ENCODE assay signal across 12 cellular contexts in the genomic region with DNA sequence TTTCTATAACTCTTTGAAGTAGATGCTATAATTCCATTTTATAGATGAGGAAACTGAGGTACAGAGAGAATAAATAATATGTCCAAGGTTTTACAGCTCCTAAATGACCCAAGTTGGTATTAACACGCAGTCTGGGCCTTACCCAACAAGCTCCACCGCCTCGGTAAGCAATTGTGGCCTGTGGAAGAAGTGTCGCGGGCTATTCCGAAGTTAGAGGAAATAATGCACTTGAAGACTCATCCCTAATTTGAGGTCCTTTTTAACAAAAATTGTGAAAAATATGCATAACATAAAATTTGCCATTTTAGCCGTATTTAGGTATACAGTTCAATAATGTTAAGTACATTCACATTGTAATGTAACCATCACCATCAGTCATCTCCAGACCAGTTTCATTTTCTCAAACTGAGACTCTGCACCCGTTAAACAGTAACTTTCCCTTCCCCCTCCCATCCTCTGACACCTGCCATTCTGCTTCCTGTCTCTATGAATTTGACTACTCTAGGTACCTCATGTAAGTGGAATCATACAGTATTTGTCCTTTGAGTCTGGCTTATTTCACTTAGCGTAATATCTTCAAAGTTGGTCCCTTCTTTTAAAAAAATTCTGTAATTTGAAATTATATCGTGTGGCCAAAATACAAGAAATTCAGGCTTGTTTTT. TPM values are rescaled to one million over a fixed set of nuclear protein-coding genes. Genes with fewer than 3 reads are reported as not detected.
DNase-seq lines count a peak whose midpoint lies in the region; ATAC-seq and TF ChIP-seq lines count a peak whose summit lies in the region.
"Had no signal": no experiment of that assay in that cellular context is flagged by ENCODE, and none has a peak within 500 bp of the region (broad histone marks: within the 10 kb centered on the region; RNA-seq: fewer than 3 reads in every experiment).

No MANE protein-coding gene starts in this region.

- H3K4me1 Mint-ChIP-seq in central memory CD8-positive, alpha-beta T cell = peaks cover 9% of the 10 kb centered on the region
- no peaks in the 10 kb centered on the region for H3K4me1 Mint-ChIP-seq in WTC11

- CTCF ChIA-PET in WTC11 (lab: Charles Lee) = no interaction called here

- intact Hi-C loops in Right ventricle myocardium inferior (cut with DNase I) = no loop called here

- DNase-seq in GM20000 (ENCODE audit: low spot score) = peak; percentile 68
- no peak for DNase-seq in central memory CD8-positive, alpha-beta T cell (ENCODE audit: low spot score in 2 of 2)
- no peak for DNase-seq in ACHN
- no peak for DNase-seq in epidermal melanocyte (ENCODE audit: insufficient read length, low spot score)
- DNase-seq in WTC11 (ENCODE audit: low spot score) = no peak
- DNase-seq in Right ventricle myocardium inferior (ENCODE audit: missing footprints) = no peak
- DNase-seq: GF-D8; IMR-90; stimulated activated CD4-positive, alpha-beta T cell treated with anti-CD3 and anti-CD28 coated beads, Interleukin-12 subunit alpha, Interleukin-12 subunit beta, amount 100 ng/mL, for 4 hours had no signal

- peak overlapping the region; percentile 16 for H3K4me3 Mint-ChIP-seq in central memory CD8-positive, alpha-beta T cell
- no peak overlapping the region for H3K4me3 Mint-ChIP-seq in WTC11
- H3K4me3 Mint-ChIP-seq: activated naive CD8-positive, alpha-beta T cell had no signal

- TF ChIP-seq CTCF in GM20000 (IDR thresholded peaks at IDR 0.05; ENCODE audit: extremely low read depth, missing control alignments) = no peak
- TF ChIP-seq CTCF in WTC11 (IDR thresholded peaks at IDR 0.05) = no peak

- POLR2A ChIA-PET in WTC11 (lab: Charles Lee) = no interaction called here

- H3K27me3 Mint-ChIP-seq in central memory CD8-positive, alpha-beta T cell = no peaks in the 10 kb centered on the region
- no peaks in the 10 kb centered on the region for H3K27me3 Mint-ChIP-seq in WTC11 (ENCODE audit: low read depth)
- H3K27me3 Mint-ChIP-seq: activated naive CD8-positive, alpha-beta T cell had no signal

- ATAC-seq in GM18502 (IDR thresholded peaks at IDR 0.05; ENCODE audit: poor library complexity, unreplicated experiment) (peak; percentile 72), HG03175 (IDR thresholded peaks at IDR 0.05; ENCODE audit: unreplicated experiment) (peak; percentile 82), WTC11 (no peak), Right ventricle myocardium inferior (no peak)
- peak; percentile 96 for ATAC-seq in central memory CD8-positive, alpha-beta T cell (replicated peaks; ENCODE audit: extremely low read depth, poor library complexity, severe bottlenecking)

- in situ Hi-C loops in ACHN (cut with HindIII; ENCODE audit: low pct_ligation_motif_present, low pct_unique_long_range_greater_than_20kb, low sequenced_read_pairs) = no loop called here

- no peaks in the 10 kb centered on the region for H3K9me3 Mint-ChIP-seq in central memory CD8-positive, alpha-beta T cell
- no peaks in the 10 kb centered on the region for H3K9me3 Mint-ChIP-seq in WTC11

- peaks cover 33% of the 10 kb centered on the region for H3K36me3 Mint-ChIP-seq in central memory CD8-positive, alpha-beta T cell (ENCODE audit: insufficient read depth)
- H3K36me3 Mint-ChIP-seq in WTC11 = peaks cover 50% of the 10 kb centered on the region

- peak overlapping the region; percentile 83 for H3K27ac Mint-ChIP-seq in central memory CD8-positive, alpha-beta T cell (ENCODE audit: low read depth)
- H3K27ac Mint-ChIP-seq in WTC11 = no peak overlapping the region
- H3K27ac Mint-ChIP-seq: activated naive CD8-positive, alpha-beta T cell had no signal

TF ChIP-seq in WTC11, 78 proteins besides CTCF, POLR2A, EP300 and RAD21:
- TF ChIP-seq NFATC4 (CRISPR knock-in tag; IDR thresholded peaks at IDR 0.05) = no peak
- TF ChIP-seq ZNF263 (CRISPR knock-in tag; IDR thresholded peaks at IDR 0.05; ENCODE audit: low read depth) = no peak
- TF ChIP-seq, protein P1, sequence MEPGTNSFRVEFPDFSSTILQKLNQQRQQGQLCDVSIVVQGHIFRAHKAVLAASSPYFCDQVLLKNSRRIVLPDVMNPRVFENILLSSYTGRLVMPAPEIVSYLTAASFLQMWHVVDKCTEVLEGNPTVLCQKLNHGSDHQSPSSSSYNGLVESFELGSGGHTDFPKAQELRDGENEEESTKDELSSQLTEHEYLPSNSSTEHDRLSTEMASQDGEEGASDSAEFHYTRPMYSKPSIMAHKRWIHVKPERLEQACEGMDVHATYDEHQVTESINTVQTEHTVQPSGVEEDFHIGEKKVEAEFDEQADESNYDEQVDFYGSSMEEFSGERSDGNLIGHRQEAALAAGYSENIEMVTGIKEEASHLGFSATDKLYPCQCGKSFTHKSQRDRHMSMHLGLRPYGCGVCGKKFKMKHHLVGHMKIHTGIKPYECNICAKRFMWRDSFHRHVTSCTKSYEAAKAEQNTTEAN (CRISPR knock-in tag; IDR thresholded peaks at IDR 0.05) = no peak
- TF ChIP-seq ZNF121 (CRISPR knock-in tag; IDR thresholded peaks at IDR 0.05) = no peak
- TF ChIP-seq NR2C2 (CRISPR knock-in tag; IDR thresholded peaks at IDR 0.05) = no peak
- no peak for TF ChIP-seq HMGA2 (CRISPR knock-in tag; IDR thresholded peaks at IDR 0.05)
- TF ChIP-seq, protein P2, sequence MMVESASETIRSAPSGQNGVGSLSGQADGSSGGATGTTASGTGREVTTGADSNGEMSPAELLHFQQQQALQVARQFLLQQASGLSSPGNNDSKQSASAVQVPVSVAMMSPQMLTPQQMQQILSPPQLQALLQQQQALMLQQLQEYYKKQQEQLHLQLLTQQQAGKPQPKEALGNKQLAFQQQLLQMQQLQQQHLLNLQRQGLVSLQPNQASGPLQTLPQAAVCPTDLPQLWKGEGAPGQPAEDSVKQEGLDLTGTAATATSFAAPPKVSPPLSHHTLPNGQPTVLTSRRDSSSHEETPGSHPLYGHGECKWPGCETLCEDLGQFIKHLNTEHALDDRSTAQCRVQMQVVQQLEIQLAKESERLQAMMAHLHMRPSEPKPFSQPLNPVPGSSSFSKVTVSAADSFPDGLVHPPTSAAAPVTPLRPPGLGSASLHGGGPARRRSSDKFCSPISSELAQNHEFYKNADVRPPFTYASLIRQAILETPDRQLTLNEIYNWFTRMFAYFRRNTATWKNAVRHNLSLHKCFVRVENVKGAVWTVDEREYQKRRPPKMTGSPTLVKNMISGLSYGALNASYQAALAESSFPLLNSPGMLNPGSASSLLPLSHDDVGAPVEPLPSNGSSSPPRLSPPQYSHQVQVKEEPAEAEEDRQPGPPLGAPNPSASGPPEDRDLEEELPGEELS (CRISPR knock-in tag; IDR thresholded peaks at IDR 0.05) = no peak
- no peak for TF ChIP-seq ZNF138 (CRISPR knock-in tag; conservative IDR thresholded peaks at IDR 0.05)
- no peak for TF ChIP-seq TCF7 (CRISPR knock-in tag; IDR thresholded peaks at IDR 0.05; ENCODE audit: low read depth)
- no peak for TF ChIP-seq NR3C1 (CRISPR knock-in tag; conservative IDR thresholded peaks at IDR 0.05; ENCODE audit: low read depth)

RNA-seq across cellular contexts. Expression of a gene that starts 18.2 kb away (rescaled TPM):
- total RNA-seq in WTC11 (2021) (37.8 to 56.6 TPM (median 38.5 TPM) in 3 replicates), Right ventricle myocardium inferior (425 TPM)

RNA-seq across cellular contexts. Expression of a gene that starts 36.1 kb away (rescaled TPM):
- total RNA-seq in WTC11 (2021) (45.2 to 56.4 TPM (median 56.2 TPM) in 3 replicates), Right ventricle myocardium inferior (21.2 TPM)

Comparison
In these comparisons a context has a peak if more than half of its experiments do, and no peak if none do; other contexts are left out.
1. ATAC-seq: peak in GM18502 (single experiment), HG03175 (single experiment) and central memory CD8-positive, alpha-beta T cell (single experiment); none in WTC11 (single experiment) and Right ventricle myocardium inferior (single experiment).